ENCODE assay signal across 19 cellular contexts in the genomic region with DNA sequence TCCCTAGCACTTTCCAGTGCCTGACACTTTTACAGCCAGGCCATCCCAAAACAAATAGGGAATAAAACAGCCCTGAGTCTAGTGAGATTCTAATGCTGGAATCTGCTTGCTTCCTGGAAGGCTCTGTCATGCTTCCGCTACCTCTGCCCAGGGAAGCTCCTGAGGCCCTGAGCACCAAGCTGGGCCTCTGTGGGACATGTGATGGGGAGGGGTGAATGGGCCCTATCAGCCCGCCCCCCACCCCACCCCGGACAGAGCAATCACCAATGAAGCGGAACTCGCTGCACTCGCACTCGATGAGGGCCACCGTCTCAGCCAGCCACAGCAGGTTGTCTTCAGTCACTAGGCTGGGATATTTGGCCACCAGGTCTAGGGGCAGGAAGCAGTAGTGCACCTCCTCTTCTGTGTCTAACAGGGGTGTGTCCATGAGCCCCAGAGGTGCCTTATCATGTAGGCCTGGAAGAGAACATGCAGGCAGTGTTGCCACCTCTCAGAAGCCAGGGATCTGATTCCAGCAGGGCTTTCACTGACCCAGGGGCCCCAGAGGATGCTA. TPM values are rescaled to one million over a fixed set of nuclear protein-coding genes. Genes with fewer than 3 reads are reported as not detected.
DNase-seq lines count a peak whose midpoint lies in the region; ATAC-seq, FAIRE-seq and TF ChIP-seq lines count a peak whose summit lies in the region.
"Had no signal": no experiment of that assay in that cellular context is flagged by ENCODE, and none has a peak within 500 bp of the region (broad histone marks: within the 10 kb centered on the region; RNA-seq: fewer than 3 reads in every experiment).

No MANE protein-coding gene starts in this region.

- no TSS peak for BruUV-seq in HepG2 (replicated peaks; lab: Mats Ljungman, UMichigan)

- POLR2A ChIA-PET in HepG2 (lab: Yijun Ruan, JAX), result no interaction called here

- H3K4me3 Mint-ChIP-seq in stimulated activated naive CD8-positive, alpha-beta T cell treated with anti-CD3 and anti-CD28 coated beads, Interleukin-15, amount 100 ng/mL, for 72 hours, result no peak overlapping the region

- H3K27ac Mint-ChIP-seq in stimulated activated naive CD8-positive, alpha-beta T cell treated with anti-CD3 and anti-CD28 coated beads, Interleukin-15, amount 100 ng/mL, for 72 hours, result peak overlapping the region in 1 of 2 donors; percentile 7

- H3K4me1 Mint-ChIP-seq in stimulated activated naive CD8-positive, alpha-beta T cell treated with anti-CD3 and anti-CD28 coated beads, Interleukin-15, amount 100 ng/mL, for 72 hours, result peaks cover 6% of the 10 kb centered on the region

- TF ChIP-seq POLR2A in HepG2 (IDR thresholded peaks at IDR 0.05; ENCODE audit: insufficient read depth in 1 of 2, low read depth in 2 of 2, low read length in 2 of 2), result no peak

- H3K27me3 ChIP-seq in HepG2 (ENCODE audit: control insufficient read depth in 1 of 2, insufficient read depth in 2 of 2, low read length in 2 of 2), result peaks cover 4 to 38% of the 10 kb centered on the region in 2 experiments; a peak in 3 of 5 replicates

- H3K9me3 Mint-ChIP-seq in stimulated activated naive CD8-positive, alpha-beta T cell treated with anti-CD3 and anti-CD28 coated beads, Interleukin-15, amount 100 ng/mL, for 72 hours, result no peaks in the 10 kb centered on the region

- CTCF ChIA-PET in HepG2 (lab: Yijun Ruan, JAX; ENCODE audit: low intra/inter-chr PET ratio, low total read pairs), result no interaction called here

- no peak for FAIRE-seq in HepG2 (lab: Jason Lieb, UNC)
- FAIRE-seq: GM12891, HTR-8/SVneo had no signal

- peak; percentile 76 for ATAC-seq in stimulated activated naive CD8-positive, alpha-beta T cell treated with anti-CD3 and anti-CD28 coated beads, Interleukin-15, amount 100 ng/mL, for 72 hours
- no peak for ATAC-seq in stimulated activated naive CD8-positive, alpha-beta T cell treated with anti-CD3 and anti-CD28 coated beads, Interleukin-15, Interleukin-2, amounts not matched to agents 100 U/mL and 50 U/mL, for 24 hours
- ATAC-seq in HepG2, result 0 out of 3 replicates have a peak, but pooled peaks have one; percentile 27
- no peak for ATAC-seq in GM21619 (IDR thresholded peaks at IDR 0.05; ENCODE audit: unreplicated experiment)
- no peak for ATAC-seq in GM18517 (IDR thresholded peaks at IDR 0.05; ENCODE audit: unreplicated experiment)

- no peak overlapping the region for H3K4me3 ChIP-seq in HepG2 (replicated peaks in 1 of 3; ENCODE audit: insufficient read depth in 1 of 3, low read depth in 2 of 3, low read length in 3 of 3)

- no peak for TF ChIP-seq CTCF in HepG2 (CRISPR knock-in tag; IDR thresholded peaks at IDR 0.05)

- peaks cover 22% of the 10 kb centered on the region for H3K27me3 Mint-ChIP-seq in stimulated activated naive CD8-positive, alpha-beta T cell treated with anti-CD3 and anti-CD28 coated beads, Interleukin-15, amount 100 ng/mL, for 72 hours

- no peaks in the 10 kb centered on the region for H3K9me3 ChIP-seq in HepG2 (ENCODE audit: low read length)

- no peak for TF ChIP-seq RAD21 in HepG2 (CRISPR knock-in tag; IDR thresholded peaks at IDR 0.05)

- in situ Hi-C loops in HepG2 (cut with HindIII; ENCODE audit: extremely low pct_ligation_motif_present, low pct_unique_long_range_greater_than_20kb), result no loop called here

- no peaks in the 10 kb centered on the region for H3K36me3 ChIP-seq in HepG2 (replicated peaks in 1 of 2; ENCODE audit: control insufficient read depth in 1 of 2, insufficient read depth in 2 of 2, low read length in 2 of 2)

- intact Hi-C loops in HepG2 (cut with micrococcal nuclease; ENCODE audit: unreplicated experiment), result no loop called here

- TF ChIP-seq EP300 in HepG2 (IDR thresholded peaks at IDR 0.05; ENCODE audit: low read depth in 2 of 2, low read length in 2 of 2) (no peak), HepG2 (CRISPR knock-in tag; IDR thresholded peaks at IDR 0.05; ENCODE audit: borderline replicate concordance) (no peak)

- H4K20me1 ChIP-seq in HepG2 (ENCODE audit: insufficient read depth, low read length), result no peaks in the 10 kb centered on the region

- no peak overlapping the region for H3K4me2 ChIP-seq in HepG2 (ENCODE audit: low read depth, low read length)

- no peaks in the 10 kb centered on the region for H3K79me2 ChIP-seq in HepG2 (ENCODE audit: insufficient read depth, low read length)

- H3K4me1 ChIP-seq in HepG2 (ENCODE audit: insufficient read depth, low read length), result no peaks in the 10 kb centered on the region
- H3K4me1 ChIP-seq: Caco-2 had no signal

- H3K27ac ChIP-seq in HepG2 (ENCODE audit: extremely low read length, insufficient read depth, low read length), result no peak overlapping the region
- H3K27ac ChIP-seq: RWPE1 had no signal

- 100% methylated on average over 1 of the region's 8 CpGs for WGBS in HepG2 (ENCODE audit: low lambda C conversion rate)

- no peak for DNase-seq in stimulated activated naive CD8-positive, alpha-beta T cell treated with anti-CD3 and anti-CD28 coated beads, Interleukin-15, amount 100 ng/mL, for 72 hours
- no peak for DNase-seq in stimulated activated naive CD8-positive, alpha-beta T cell treated with anti-CD3 and anti-CD28 coated beads, Interleukin-15, Interleukin-2, amounts not matched to agents 100 U/mL and 50 U/mL, for 24 hours
- DNase-seq in NCI-H69 (lab: John Stamatoyannopoulos, UW) (peak; percentile 5), HepG2 (ENCODE audit: low spot score) (no peak), NCI-H82 treated with DMSO at 0.1 percent for 48 hours (lab: John Stamatoyannopoulos, UW; ENCODE audit: unreplicated experiment) (no peak), NCI-H1436 treated with DMSO at 0.1 percent for 48 hours (lab: John Stamatoyannopoulos, UW) (no peak)
- DNase-seq: AML-193, Caco-2, HCEC 1CT, KBM-7, NCI-H1048, NCI-H2227 treated with DMSO at 0.1 percent for 48 hours, NCI-H526 treated with DMSO at 0.1 percent for 48 hours had no signal

- no peak overlapping the region for H3K9ac ChIP-seq in HepG2 (ENCODE audit: insufficient read depth, low read depth, low read length)

- H2AFZ ChIP-seq in HepG2 (ENCODE audit: low read length), result no peak overlapping the region

RNA-seq across cellular contexts. Expression of a gene that starts 23.6 kb away (rescaled TPM):
- total RNA-seq in HepG2 (2016; rRNA removed; fragmentation: Illumina TruSeq; extraction: Trizol), result not detected in 2 replicates
- 0.10 TPM in 1 of 2 replicates, not detected in the other for total RNA-seq in HepG2 (2016; cell fraction: cytosol; rRNA removed; fragmentation: Illumina TruSeq; extraction: Trizol; ENCODE audit: low read depth)
- total RNA-seq in HepG2 (2016; cell fraction: insoluble cytoplasmic fraction; rRNA removed; fragmentation: Illumina TruSeq; extraction: Trizol), result not detected in 2 replicates
- total RNA-seq in HepG2 (2016; cell fraction: membrane; rRNA removed; fragmentation: Illumina TruSeq; extraction: Trizol), result 0.21 TPM in 1 of 2 replicates, not detected in the other
- not detected in 2 replicates for total RNA-seq in HepG2 (2016; cell fraction: nucleus; rRNA removed; fragmentation: Illumina TruSeq; extraction: Trizol)
- polyA plus RNA-seq in HepG2 (2011; rRNA removed), result 0.16 TPM in 1 of 2 replicates, not detected in the other
- polyA plus RNA-seq in HepG2 (2011; cell fraction: cytosol; rRNA removed), result not detected in 2 replicates
- polyA plus RNA-seq in HepG2 (2011; cell fraction: nucleus; rRNA removed), result 0.13 and 0.21 TPM in 2 replicates
- 0.04 and 0.20 TPM in 2 replicates for polyA plus RNA-seq in HepG2 (2012)
- polyA plus RNA-seq in HepG2 (2016; cell fraction: cytosol; fragmentation: Illumina TruSeq; extraction: Trizol; ENCODE audit: low read depth), result not detected in 2 replicates
- not detected in 2 replicates for polyA plus RNA-seq in HepG2 (2016; cell fraction: insoluble cytoplasmic fraction; fragmentation: Illumina TruSeq; extraction: Trizol; ENCODE audit: low read depth)
- not detected in 2 replicates for polyA plus RNA-seq in HepG2 (2016; cell fraction: membrane; fragmentation: Illumina TruSeq; extraction: Trizol; ENCODE audit: low read depth)
- not detected in 2 replicates for polyA plus RNA-seq in HepG2 (2016; cell fraction: nucleus; fragmentation: Illumina TruSeq; extraction: Trizol; ENCODE audit: insufficient read depth, low read depth)
- polyA minus RNA-seq in HepG2 (2011; rRNA and poly(A)+ RNA removed; ENCODE audit: low replicate concordance), result 0.72 TPM in 1 of 2 replicates, not detected in the other
- polyA minus RNA-seq in HepG2 (2011; cell fraction: cytosol; rRNA and poly(A)+ RNA removed), result not detected in 2 replicates
- polyA minus RNA-seq in HepG2 (2011; cell fraction: nucleus; rRNA and poly(A)+ RNA removed), result 0.12 and 0.13 TPM in 2 replicates
- total RNA-seq: Caco-2 had no signal

RNA-seq across cellular contexts. Expression of a gene that starts 23.6 kb away (rescaled TPM):
- total RNA-seq in HepG2 (2016; rRNA removed; fragmentation: Illumina TruSeq; extraction: Trizol), result 9.0 and 13.6 TPM in 2 replicates
- 1.0 and 1.9 TPM in 2 replicates for total RNA-seq in HepG2 (2016; cell fraction: cytosol; rRNA removed; fragmentation: Illumina TruSeq; extraction: Trizol; ENCODE audit: low read depth)
- total RNA-seq in HepG2 (2016; cell fraction: insoluble cytoplasmic fraction; rRNA removed; fragmentation: Illumina TruSeq; extraction: Trizol), result 8.8 and 11.1 TPM in 2 replicates
- total RNA-seq in HepG2 (2016; cell fraction: membrane; rRNA removed; fragmentation: Illumina TruSeq; extraction: Trizol), result 2.5 and 2.8 TPM in 2 replicates
- 13.6 and 15.4 TPM in 2 replicates for total RNA-seq in HepG2 (2016; cell fraction: nucleus; rRNA removed; fragmentation: Illumina TruSeq; extraction: Trizol)
- 7.1 and 13.6 TPM in 2 replicates for polyA plus RNA-seq in HepG2 (2011; rRNA removed)
- 3.8 and 5.1 TPM in 2 replicates for polyA plus RNA-seq in HepG2 (2011; cell fraction: cytosol; rRNA removed)
- polyA plus RNA-seq in HepG2 (2011; cell fraction: nucleus; rRNA removed), result 65.5 and 71.7 TPM in 2 replicates
- 4.8 and 7.4 TPM in 2 replicates for polyA plus RNA-seq in HepG2 (2012)
- polyA plus RNA-seq in HepG2 (2016; cell fraction: cytosol; fragmentation: Illumina TruSeq; extraction: Trizol; ENCODE audit: low read depth), result 0.52 and 0.53 TPM in 2 replicates
- 5.8 and 6.5 TPM in 2 replicates for polyA plus RNA-seq in HepG2 (2016; cell fraction: insoluble cytoplasmic fraction; fragmentation: Illumina TruSeq; extraction: Trizol; ENCODE audit: low read depth)
- polyA plus RNA-seq in HepG2 (2016; cell fraction: membrane; fragmentation: Illumina TruSeq; extraction: Trizol; ENCODE audit: low read depth), result 1.3 TPM in 2 replicates
- 33.1 and 40.1 TPM in 2 replicates for polyA plus RNA-seq in HepG2 (2016; cell fraction: nucleus; fragmentation: Illumina TruSeq; extraction: Trizol; ENCODE audit: insufficient read depth, low read depth)
- polyA minus RNA-seq in HepG2 (2011; rRNA and poly(A)+ RNA removed; ENCODE audit: low replicate concordance), result 17.3 and 27.5 TPM in 2 replicates
- polyA minus RNA-seq in HepG2 (2011; cell fraction: cytosol; rRNA and poly(A)+ RNA removed), result 3.0 and 10.6 TPM in 2 replicates
- 8.5 and 10.2 TPM in 2 replicates for polyA minus RNA-seq in HepG2 (2011; cell fraction: nucleus; rRNA and poly(A)+ RNA removed)

RNA-seq across cellular contexts. Expression of a gene that starts 23.7 kb away (rescaled TPM):
- 0.13 and 0.15 TPM in 2 replicates for total RNA-seq in HepG2 (2016; rRNA removed; fragmentation: Illumina TruSeq; extraction: Trizol)
- 0.71 and 0.79 TPM in 2 replicates for total RNA-seq in HepG2 (2016; cell fraction: cytosol; rRNA removed; fragmentation: Illumina TruSeq; extraction: Trizol; ENCODE audit: low read depth)
- 0.06 TPM in 1 of 2 replicates, not detected in the other for total RNA-seq in HepG2 (2016; cell fraction: insoluble cytoplasmic fraction; rRNA removed; fragmentation: Illumina TruSeq; extraction: Trizol)
- 0.15 and 0.21 TPM in 2 replicates for total RNA-seq in HepG2 (2016; cell fraction: membrane; rRNA removed; fragmentation: Illumina TruSeq; extraction: Trizol)
- total RNA-seq in HepG2 (2016; cell fraction: nucleus; rRNA removed; fragmentation: Illumina TruSeq; extraction: Trizol), result not detected in 2 replicates
- 0.12 and 0.16 TPM in 2 replicates for polyA plus RNA-seq in HepG2 (2011; rRNA removed)
- polyA plus RNA-seq in HepG2 (2011; cell fraction: cytosol; rRNA removed), result 0.08 and 0.10 TPM in 2 replicates
- 0.21 and 0.24 TPM in 2 replicates for polyA plus RNA-seq in HepG2 (2011; cell fraction: nucleus; rRNA removed)
- polyA plus RNA-seq in HepG2 (2012), result 0.19 and 0.27 TPM in 2 replicates
- polyA plus RNA-seq in HepG2 (2016; cell fraction: cytosol; fragmentation: Illumina TruSeq; extraction: Trizol; ENCODE audit: low read depth), result 0.07 and 0.11 TPM in 2 replicates
- polyA plus RNA-seq in HepG2 (2016; cell fraction: insoluble cytoplasmic fraction; fragmentation: Illumina TruSeq; extraction: Trizol; ENCODE audit: low read depth), result 0.14 TPM in 1 of 2 replicates, not detected in the other
- polyA plus RNA-seq in HepG2 (2016; cell fraction: membrane; fragmentation: Illumina TruSeq; extraction: Trizol; ENCODE audit: low read depth), result not detected in 2 replicates
- polyA plus RNA-seq in HepG2 (2016; cell fraction: nucleus; fragmentation: Illumina TruSeq; extraction: Trizol; ENCODE audit: insufficient read depth, low read depth), result 0.59 TPM in 1 of 2 replicates, not detected in the other
- polyA minus RNA-seq in HepG2 (2011; rRNA and poly(A)+ RNA removed; ENCODE audit: low replicate concordance), result not detected in 2 replicates
- polyA minus RNA-seq in HepG2 (2011; cell fraction: cytosol; rRNA and poly(A)+ RNA removed), result not detected in 2 replicates
- not detected in 2 replicates for polyA minus RNA-seq in HepG2 (2011; cell fraction: nucleus; rRNA and poly(A)+ RNA removed)
- total RNA-seq: Caco-2, G401 had no signal

RNA-seq across cellular contexts. Expression of a gene that starts 54.2 kb away (rescaled TPM):
- total RNA-seq in HepG2 (2016; rRNA removed; fragmentation: Illumina TruSeq; extraction: Trizol), result 0.15 and 0.58 TPM in 2 replicates
- 0.26 and 0.71 TPM in 2 replicates for total RNA-seq in HepG2 (2016; cell fraction: cytosol; rRNA removed; fragmentation: Illumina TruSeq; extraction: Trizol; ENCODE audit: low read depth)
- 0.13 and 0.69 TPM in 2 replicates for total RNA-seq in HepG2 (2016; cell fraction: insoluble cytoplasmic fraction; rRNA removed; fragmentation: Illumina TruSeq; extraction: Trizol)
- 0.21 and 0.46 TPM in 2 replicates for total RNA-seq in HepG2 (2016; cell fraction: membrane; rRNA removed; fragmentation: Illumina TruSeq; extraction: Trizol)
- total RNA-seq in HepG2 (2016; cell fraction: nucleus; rRNA removed; fragmentation: Illumina TruSeq; extraction: Trizol), result 0.81 and 1.1 TPM in 2 replicates
- polyA plus RNA-seq in HepG2 (2011; rRNA removed), result 1.4 and 1.5 TPM in 2 replicates
- 0.54 and 0.66 TPM in 2 replicates for polyA plus RNA-seq in HepG2 (2011; cell fraction: cytosol; rRNA removed)
- 11.5 and 16.1 TPM in 2 replicates for polyA plus RNA-seq in HepG2 (2011; cell fraction: nucleus; rRNA removed)
- polyA plus RNA-seq in HepG2 (2012), result 0.86 and 0.88 TPM in 2 replicates
- polyA plus RNA-seq in HepG2 (2016; cell fraction: cytosol; fragmentation: Illumina TruSeq; extraction: Trizol; ENCODE audit: low read depth), result 0.06 and 0.33 TPM in 2 replicates
- 0.11 and 0.30 TPM in 2 replicates for polyA plus RNA-seq in HepG2 (2016; cell fraction: insoluble cytoplasmic fraction; fragmentation: Illumina TruSeq; extraction: Trizol; ENCODE audit: low read depth)
- 0.14 and 0.19 TPM in 2 replicates for polyA plus RNA-seq in HepG2 (2016; cell fraction: membrane; fragmentation: Illumina TruSeq; extraction: Trizol; ENCODE audit: low read depth)
- polyA plus RNA-seq in HepG2 (2016; cell fraction: nucleus; fragmentation: Illumina TruSeq; extraction: Trizol; ENCODE audit: insufficient read depth, low read depth), result 1.8 and 2.8 TPM in 2 replicates
- 0.80 and 1.8 TPM in 2 replicates for polyA minus RNA-seq in HepG2 (2011; rRNA and poly(A)+ RNA removed; ENCODE audit: low replicate concordance)
- 0.20 TPM in 1 of 2 replicates, not detected in the other for polyA minus RNA-seq in HepG2 (2011; cell fraction: cytosol; rRNA and poly(A)+ RNA removed)
- polyA minus RNA-seq in HepG2 (2011; cell fraction: nucleus; rRNA and poly(A)+ RNA removed), result 1.7 and 2.5 TPM in 2 replicates

RNA-seq across cellular contexts. Expression of a gene that starts 55.7 kb away (rescaled TPM):
- total RNA-seq in HepG2 (2016; rRNA removed; fragmentation: Illumina TruSeq; extraction: Trizol), result 10.9 and 20.8 TPM in 2 replicates
- 5.1 and 5.8 TPM in 2 replicates for total RNA-seq in HepG2 (2016; cell fraction: cytosol; rRNA removed; fragmentation: Illumina TruSeq; extraction: Trizol; ENCODE audit: low read depth)
- 8.4 and 24.4 TPM in 2 replicates for total RNA-seq in HepG2 (2016; cell fraction: insoluble cytoplasmic fraction; rRNA removed; fragmentation: Illumina TruSeq; extraction: Trizol)
- total RNA-seq in HepG2 (2016; cell fraction: membrane; rRNA removed; fragmentation: Illumina TruSeq; extraction: Trizol), result 8.8 and 9.7 TPM in 2 replicates
- 34.0 and 35.5 TPM in 2 replicates for total RNA-seq in HepG2 (2016; cell fraction: nucleus; rRNA removed; fragmentation: Illumina TruSeq; extraction: Trizol)
- 15.0 and 20.0 TPM in 2 replicates for polyA plus RNA-seq in HepG2 (2011; rRNA removed)
- 3.6 and 6.2 TPM in 2 replicates for polyA plus RNA-seq in HepG2 (2011; cell fraction: cytosol; rRNA removed)
- polyA plus RNA-seq in HepG2 (2011; cell fraction: nucleus; rRNA removed), result 111 and 166 TPM in 2 replicates
- 18.8 and 19.0 TPM in 2 replicates for polyA plus RNA-seq in HepG2 (2012)
- 3.2 and 3.7 TPM in 2 replicates for polyA plus RNA-seq in HepG2 (2016; cell fraction: cytosol; fragmentation: Illumina TruSeq; extraction: Trizol; ENCODE audit: low read depth)
- 8.1 and 13.0 TPM in 2 replicates for polyA plus RNA-seq in HepG2 (2016; cell fraction: insoluble cytoplasmic fraction; fragmentation: Illumina TruSeq; extraction: Trizol; ENCODE audit: low read depth)
- 6.7 and 6.9 TPM in 2 replicates for polyA plus RNA-seq in HepG2 (2016; cell fraction: membrane; fragmentation: Illumina TruSeq; extraction: Trizol; ENCODE audit: low read depth)
- 97.6 and 114 TPM in 2 replicates for polyA plus RNA-seq in HepG2 (2016; cell fraction: nucleus; fragmentation: Illumina TruSeq; extraction: Trizol; ENCODE audit: insufficient read depth, low read depth)
- polyA minus RNA-seq in HepG2 (2011; rRNA and poly(A)+ RNA removed; ENCODE audit: low replicate concordance), result 13.4 and 16.3 TPM in 2 replicates
- 7.6 and 12.0 TPM in 2 replicates for polyA minus RNA-seq in HepG2 (2011; cell fraction: cytosol; rRNA and poly(A)+ RNA removed)
- 15.7 and 16.7 TPM in 2 replicates for polyA minus RNA-seq in HepG2 (2011; cell fraction: nucleus; rRNA and poly(A)+ RNA removed)

Comparison
In these comparisons a context has a peak if more than half of its experiments do, and no peak if none do; other contexts are left out.
1. ATAC-seq: peak in stimulated activated naive CD8-positive, alpha-beta T cell treated with anti-CD3 and anti-CD28 coated beads, Interleukin-15, amount 100 ng/mL, for 72 hours (single experiment) and HepG2 (single experiment); none in stimulated activated naive CD8-positive, alpha-beta T cell treated with anti-CD3 and anti-CD28 coated beads, Interleukin-15, Interleukin-2, amounts not matched to agents 100 U/mL and 50 U/mL, for 24 hours (single experiment), GM21619 (single experiment) and GM18517 (single experiment).